ENCODE assay signal across 14 cellular contexts in the genomic region with DNA sequence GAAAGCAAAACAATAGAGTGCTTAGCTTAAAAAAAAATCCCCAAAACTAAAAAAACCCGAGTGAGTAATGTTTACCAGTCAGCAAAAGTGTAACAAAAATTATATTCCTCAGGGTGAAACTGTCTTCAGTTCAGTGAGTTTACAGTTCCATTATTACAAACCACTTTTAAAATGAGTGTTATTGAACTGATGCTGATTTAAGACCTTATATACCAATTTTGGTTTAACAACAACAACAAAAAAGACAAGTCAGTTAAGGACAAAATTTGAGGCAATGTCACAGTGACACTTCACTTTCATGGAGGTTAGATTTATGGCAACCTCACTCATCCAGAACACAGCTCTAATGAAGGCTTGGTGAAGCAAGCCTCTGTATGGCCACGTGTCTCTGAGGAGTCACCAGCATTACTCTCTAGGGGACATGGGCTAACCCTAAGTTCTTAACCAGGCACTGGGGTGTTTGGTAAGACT.
A peak's percentile ranks its signal among the peaks of the same experiment; 100 is the strongest.
DNase-seq lines count a peak whose midpoint lies in the region; ATAC-seq lines count a peak whose summit lies in the region.
"Had no signal": no experiment of that assay in that cellular context is flagged by ENCODE, and none has a peak within 500 bp of the region (broad histone marks: within the 10 kb centered on the region; RNA-seq: fewer than 3 reads in every experiment).

No MANE protein-coding gene starts in this region.

- no peaks in the 10 kb centered on the region for H3K36me3 Mint-ChIP-seq in T-helper 17 cell (ENCODE audit: low read depth)

- H3K9me3 ChIP-seq in T-helper 17 cell (ENCODE audit: control insufficient read depth, low read length, poor library complexity, severe bottlenecking), result no peaks in the 10 kb centered on the region

- no peak overlapping the region for H3K27ac Mint-ChIP-seq in T-helper 17 cell
- H3K27ac Mint-ChIP-seq: activated naive CD8-positive, alpha-beta T cell treated with anti-CD3 and anti-CD28 coated beads, Interleukin-2, amount 50 U/mL, for 24 hours; stimulated activated naive CD8-positive, alpha-beta T cell treated with anti-CD3 and anti-CD28 coated beads, Interleukin-15, amount 100 ng/mL, for 72 hours had no signal

- DNase-seq in H4 (ENCODE audit: low spot score) (peak; percentile 39), kidney tubule cell (ENCODE audit: low spot score) (peak; percentile 37), NCI-H1092 (lab: John Stamatoyannopoulos, UW) (no peak), NCI-H1930 (lab: John Stamatoyannopoulos, UW) (no peak), T-helper 17 cell (no peak)
- DNase-seq: activated CD4-positive, alpha-beta T cell treated with anti-CD3 and anti-CD28 coated beads for 48 hours; activated naive CD8-positive, alpha-beta T cell treated with anti-CD3 and anti-CD28 coated beads, Interleukin-2, amount 50 U/mL, for 24 hours; DND-41; effector CD4-positive, alpha-beta T cell; H7; NCI-H1105 treated with DMSO at 0.1 percent for 48 hours; stimulated activated naive CD8-positive, alpha-beta T cell treated with anti-CD3 and anti-CD28 coated beads, Interleukin-15, amount 100 ng/mL, for 72 hours had no signal

- H3K27me3 Mint-ChIP-seq in T-helper 17 cell, result no peaks in the 10 kb centered on the region
- H3K27me3 Mint-ChIP-seq: activated naive CD8-positive, alpha-beta T cell treated with anti-CD3 and anti-CD28 coated beads, Interleukin-2, amount 50 U/mL, for 24 hours; stimulated activated naive CD8-positive, alpha-beta T cell treated with anti-CD3 and anti-CD28 coated beads, Interleukin-15, amount 100 ng/mL, for 72 hours had no signal

- H3K4me3 Mint-ChIP-seq in T-helper 17 cell, result no peak overlapping the region
- H3K4me3 Mint-ChIP-seq: activated naive CD8-positive, alpha-beta T cell treated with anti-CD3 and anti-CD28 coated beads, Interleukin-2, amount 50 U/mL, for 24 hours; stimulated activated naive CD8-positive, alpha-beta T cell treated with anti-CD3 and anti-CD28 coated beads, Interleukin-15, amount 100 ng/mL, for 72 hours had no signal

- H3K4me1 Mint-ChIP-seq in T-helper 17 cell, result no peaks in the 10 kb centered on the region
- H3K4me1 Mint-ChIP-seq: activated naive CD8-positive, alpha-beta T cell treated with anti-CD3 and anti-CD28 coated beads, Interleukin-2, amount 50 U/mL, for 24 hours; stimulated activated naive CD8-positive, alpha-beta T cell treated with anti-CD3 and anti-CD28 coated beads, Interleukin-15, amount 100 ng/mL, for 72 hours had no signal

- ATAC-seq in GM18909 (IDR thresholded peaks at IDR 0.05; ENCODE audit: poor library complexity, unreplicated experiment), result peak; percentile 83
- ATAC-seq in HG03342 (IDR thresholded peaks at IDR 0.05; ENCODE audit: unreplicated experiment), result peak; percentile 86
- ATAC-seq in T-helper 17 cell, result no peak
- ATAC-seq: activated naive CD8-positive, alpha-beta T cell treated with anti-CD3 and anti-CD28 coated beads, Interleukin-2, amount 50 U/mL, for 24 hours; stimulated activated naive CD8-positive, alpha-beta T cell treated with anti-CD3 and anti-CD28 coated beads, Interleukin-15, amount 100 ng/mL, for 72 hours had no signal

Comparison
In these comparisons a context has a peak if more than half of its experiments do, and no peak if none do; other contexts are left out.
1. DNase-seq: peak in H4 (single experiment) and kidney tubule cell (single experiment); none in NCI-H1092 (single experiment), NCI-H1930 (0 of 2) and T-helper 17 cell (0 of 3).